In the genomic region with DNA sequence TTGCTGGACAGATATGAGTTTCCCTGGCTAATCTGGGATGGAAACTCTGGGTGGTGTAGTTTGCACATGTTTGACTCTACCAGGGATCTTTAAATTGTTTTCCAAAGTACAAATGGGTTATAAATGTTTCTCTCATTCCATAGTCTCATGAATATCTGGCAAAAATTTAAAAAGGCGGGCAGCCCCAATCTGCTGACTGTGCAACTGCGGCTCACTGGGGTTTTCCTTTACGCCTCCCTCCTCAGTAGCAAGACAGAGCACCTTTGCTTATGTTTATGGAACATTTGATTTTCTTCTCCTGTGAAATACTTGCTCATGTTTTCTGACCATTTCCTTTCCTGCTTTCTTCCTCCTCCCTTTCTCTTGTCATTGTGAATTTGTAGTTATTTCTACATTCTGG, we compare ENCODE assay signal across 23 cellular contexts.
"Had no signal": no experiment of that assay in that cellular context is flagged by ENCODE, and none has a peak within 500 bp of the region (broad histone marks: within the 10 kb centered on the region; RNA-seq: fewer than 3 reads in every experiment).

No MANE protein-coding gene starts in this region.

- DNase-seq: dermis blood vessel endothelial cell; dorsolateral prefrontal cortex; effector CD4-positive, alpha-beta T cell; effector memory CD4-positive, alpha-beta T cell; esophagus squamous epithelium; foreskin fibroblast; foreskin melanocyte; gastrocnemius medialis; glutamatergic neuron; head of caudate nucleus; heart right ventricle; hippocampal formation; left cardiac atrium; left lung; left ventricle myocardium superior; lower lobe of right lung; mesendoderm; midbrain had no signal

- H3K36me3 ChIP-seq: esophagus squamous epithelium, gastrocnemius medialis, heart right ventricle, left lung, lower lobe of right lung had no signal

- H3K27me3 ChIP-seq: dorsolateral prefrontal cortex, esophagus squamous epithelium, gastrocnemius medialis, left lung had no signal

- H3K9me3 ChIP-seq: esophagus squamous epithelium, gastrocnemius medialis, heart right ventricle, left lung, lower lobe of right lung had no signal

- FAIRE-seq: colon, endothelial cell of umbilical vein, islet of Langerhans, keratinocyte had no signal

- H3K4me1 ChIP-seq: esophagus squamous epithelium, gastrocnemius medialis, heart right ventricle, left lung, lower lobe of right lung had no signal

- H3K27ac ChIP-seq: coronary artery, dorsolateral prefrontal cortex, esophagus squamous epithelium, gastrocnemius medialis, heart right ventricle, left lung, lower lobe of right lung had no signal

- ATAC-seq: gastrocnemius medialis, left cardiac atrium, left lung, left ventricle myocardium superior, lower lobe of right lung had no signal

- H3K4me3 ChIP-seq: coronary artery, dorsolateral prefrontal cortex, esophagus squamous epithelium, gastrocnemius medialis, heart right ventricle, left lung, lower lobe of right lung had no signal
